Comparison of ENCODE assay signal across 8 cellular contexts in the genomic region with DNA sequence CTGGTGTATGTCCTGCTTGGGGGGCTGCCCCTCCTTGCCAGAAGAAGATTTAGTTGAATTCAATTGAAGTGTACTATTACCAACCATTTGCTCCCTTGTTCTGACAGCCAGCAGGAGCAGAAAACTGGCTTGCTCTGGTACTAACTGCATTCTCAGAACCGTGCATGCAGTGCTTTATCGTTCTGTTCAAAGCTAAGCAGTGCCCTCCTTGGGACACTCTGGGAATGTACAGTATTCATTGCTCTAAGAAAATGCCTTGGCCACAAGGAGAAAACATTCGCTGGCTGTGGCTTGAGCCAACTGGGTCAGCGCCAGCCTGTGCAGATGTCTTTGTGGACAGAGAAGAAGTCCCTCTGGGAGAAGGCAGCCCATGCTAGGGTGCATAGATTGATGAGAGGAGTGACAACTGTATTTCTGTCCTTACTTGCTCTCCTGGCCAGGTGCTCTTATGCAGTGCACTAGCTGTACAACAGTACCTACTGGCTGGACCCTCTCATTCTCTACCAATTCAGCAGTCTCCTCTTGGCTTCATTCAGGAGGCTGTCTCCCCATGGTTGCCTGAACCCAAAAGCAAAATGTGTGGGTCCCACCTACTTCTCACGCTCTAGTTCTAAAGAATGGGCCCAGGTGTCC.
A peak's percentile ranks its signal among the peaks of the same experiment; 100 is the strongest.
DNase-seq lines count a peak whose midpoint lies in the region; ATAC-seq and TF ChIP-seq lines count a peak whose summit lies in the region.

No MANE protein-coding gene starts in this region.

- no peaks in the 10 kb centered on the region for H3K27me3 ChIP-seq in WERI-Rb-1 (ENCODE audit: insufficient read depth, low read depth, severe bottlenecking)
- H3K27me3 ChIP-seq in cardiac muscle cell, result no peaks in the 10 kb centered on the region

- no peak for ATAC-seq in HG02588 (IDR thresholded peaks at IDR 0.05; ENCODE audit: unreplicated experiment)
- no peak for ATAC-seq in GM18517 (IDR thresholded peaks at IDR 0.05; ENCODE audit: unreplicated experiment)
- ATAC-seq in HG03095 (IDR thresholded peaks at IDR 0.05; ENCODE audit: unreplicated experiment), result no peak

- H3K27ac Mint-ChIP-seq in progenitor cell of endocrine pancreas, result no peak overlapping the region

- H3K9me3 Mint-ChIP-seq in progenitor cell of endocrine pancreas (ENCODE audit: low read depth), result peaks cover 4% of the 10 kb centered on the region

- TF ChIP-seq CTCF in WERI-Rb-1 (IDR thresholded peaks at IDR 0.05; ENCODE audit: low read depth, low read length) (peak; percentile 82), cardiac muscle cell (IDR thresholded peaks at IDR 0.05; ENCODE audit: low read depth, low read length) (peak; percentile 78), progenitor cell of endocrine pancreas (IDR thresholded peaks at IDR 0.05; ENCODE audit: unreplicated experiment) (peak; percentile 59)

- no peaks in the 10 kb centered on the region for H3K9me3 ChIP-seq in WERI-Rb-1 (ENCODE audit: severe bottlenecking)
- no peaks in the 10 kb centered on the region for H3K9me3 ChIP-seq in cardiac muscle cell (ENCODE audit: low read depth)

- H3K4me3 Mint-ChIP-seq in progenitor cell of endocrine pancreas (ENCODE audit: low read depth), result no peak overlapping the region

- no peaks in the 10 kb centered on the region for H3K27me3 Mint-ChIP-seq in progenitor cell of endocrine pancreas

- H3K36me3 ChIP-seq in WERI-Rb-1, result no peaks in the 10 kb centered on the region
- H3K36me3 ChIP-seq in cardiac muscle cell, result no peaks in the 10 kb centered on the region

- H3K27ac ChIP-seq in WERI-Rb-1, result no peak overlapping the region
- no peak overlapping the region for H3K27ac ChIP-seq in cardiac muscle cell

- H3K4me1 ChIP-seq in cardiac muscle cell (ENCODE audit: low read depth), result no peaks in the 10 kb centered on the region

- H3K4me3 ChIP-seq in WERI-Rb-1 (ENCODE audit: low read depth, low read length), result no peak overlapping the region
- no peak overlapping the region for H3K4me3 ChIP-seq in cardiac muscle cell

- H3K36me3 Mint-ChIP-seq in progenitor cell of endocrine pancreas (ENCODE audit: insufficient read depth), result no peaks in the 10 kb centered on the region

- DNase-seq in GM03348 (ENCODE audit: low spot score) (peak; percentile 88), NCI-H1436 (lab: John Stamatoyannopoulos, UW) (peak; percentile 68), WERI-Rb-1 (peak; percentile 64), cardiac muscle cell (ENCODE audit: low read depth in 1 of 2, low spot score in 1 of 2) (peak; percentile 77 to 94), progenitor cell of endocrine pancreas (ENCODE audit: low spot score, unreplicated experiment) (no peak)

- H3K4me1 Mint-ChIP-seq in progenitor cell of endocrine pancreas (ENCODE audit: low read depth), result no peaks in the 10 kb centered on the region
